ENCODE assay signal across 1 cellular context in the genomic region with DNA sequence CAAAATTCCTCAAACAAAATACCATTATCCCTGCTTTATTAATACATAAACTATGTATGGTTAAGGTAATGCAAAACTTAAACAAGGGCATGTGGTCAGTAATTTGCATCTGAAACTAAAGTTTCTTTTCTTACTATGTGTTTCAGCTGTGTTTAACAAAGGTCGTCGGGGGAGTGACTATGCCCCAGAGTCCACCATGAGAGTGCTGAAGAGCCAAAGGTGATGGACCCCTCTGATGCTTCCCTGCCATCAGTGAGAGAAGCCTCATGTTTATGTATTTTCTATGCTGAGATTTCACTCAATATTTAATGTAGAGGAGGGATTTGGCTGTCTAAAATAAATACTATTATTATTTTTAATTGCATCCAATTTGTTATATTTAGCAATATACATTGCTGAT.
A peak's percentile ranks its signal among the peaks of the same experiment; 100 is the strongest.
TF ChIP-seq lines count a peak whose summit lies in the region.

No MANE protein-coding gene starts in this region.

TF ChIP-seq in GM23338, 12 proteins besides CTCF, POLR2A, EP300 and RAD21:
- TF ChIP-seq, protein P1, sequence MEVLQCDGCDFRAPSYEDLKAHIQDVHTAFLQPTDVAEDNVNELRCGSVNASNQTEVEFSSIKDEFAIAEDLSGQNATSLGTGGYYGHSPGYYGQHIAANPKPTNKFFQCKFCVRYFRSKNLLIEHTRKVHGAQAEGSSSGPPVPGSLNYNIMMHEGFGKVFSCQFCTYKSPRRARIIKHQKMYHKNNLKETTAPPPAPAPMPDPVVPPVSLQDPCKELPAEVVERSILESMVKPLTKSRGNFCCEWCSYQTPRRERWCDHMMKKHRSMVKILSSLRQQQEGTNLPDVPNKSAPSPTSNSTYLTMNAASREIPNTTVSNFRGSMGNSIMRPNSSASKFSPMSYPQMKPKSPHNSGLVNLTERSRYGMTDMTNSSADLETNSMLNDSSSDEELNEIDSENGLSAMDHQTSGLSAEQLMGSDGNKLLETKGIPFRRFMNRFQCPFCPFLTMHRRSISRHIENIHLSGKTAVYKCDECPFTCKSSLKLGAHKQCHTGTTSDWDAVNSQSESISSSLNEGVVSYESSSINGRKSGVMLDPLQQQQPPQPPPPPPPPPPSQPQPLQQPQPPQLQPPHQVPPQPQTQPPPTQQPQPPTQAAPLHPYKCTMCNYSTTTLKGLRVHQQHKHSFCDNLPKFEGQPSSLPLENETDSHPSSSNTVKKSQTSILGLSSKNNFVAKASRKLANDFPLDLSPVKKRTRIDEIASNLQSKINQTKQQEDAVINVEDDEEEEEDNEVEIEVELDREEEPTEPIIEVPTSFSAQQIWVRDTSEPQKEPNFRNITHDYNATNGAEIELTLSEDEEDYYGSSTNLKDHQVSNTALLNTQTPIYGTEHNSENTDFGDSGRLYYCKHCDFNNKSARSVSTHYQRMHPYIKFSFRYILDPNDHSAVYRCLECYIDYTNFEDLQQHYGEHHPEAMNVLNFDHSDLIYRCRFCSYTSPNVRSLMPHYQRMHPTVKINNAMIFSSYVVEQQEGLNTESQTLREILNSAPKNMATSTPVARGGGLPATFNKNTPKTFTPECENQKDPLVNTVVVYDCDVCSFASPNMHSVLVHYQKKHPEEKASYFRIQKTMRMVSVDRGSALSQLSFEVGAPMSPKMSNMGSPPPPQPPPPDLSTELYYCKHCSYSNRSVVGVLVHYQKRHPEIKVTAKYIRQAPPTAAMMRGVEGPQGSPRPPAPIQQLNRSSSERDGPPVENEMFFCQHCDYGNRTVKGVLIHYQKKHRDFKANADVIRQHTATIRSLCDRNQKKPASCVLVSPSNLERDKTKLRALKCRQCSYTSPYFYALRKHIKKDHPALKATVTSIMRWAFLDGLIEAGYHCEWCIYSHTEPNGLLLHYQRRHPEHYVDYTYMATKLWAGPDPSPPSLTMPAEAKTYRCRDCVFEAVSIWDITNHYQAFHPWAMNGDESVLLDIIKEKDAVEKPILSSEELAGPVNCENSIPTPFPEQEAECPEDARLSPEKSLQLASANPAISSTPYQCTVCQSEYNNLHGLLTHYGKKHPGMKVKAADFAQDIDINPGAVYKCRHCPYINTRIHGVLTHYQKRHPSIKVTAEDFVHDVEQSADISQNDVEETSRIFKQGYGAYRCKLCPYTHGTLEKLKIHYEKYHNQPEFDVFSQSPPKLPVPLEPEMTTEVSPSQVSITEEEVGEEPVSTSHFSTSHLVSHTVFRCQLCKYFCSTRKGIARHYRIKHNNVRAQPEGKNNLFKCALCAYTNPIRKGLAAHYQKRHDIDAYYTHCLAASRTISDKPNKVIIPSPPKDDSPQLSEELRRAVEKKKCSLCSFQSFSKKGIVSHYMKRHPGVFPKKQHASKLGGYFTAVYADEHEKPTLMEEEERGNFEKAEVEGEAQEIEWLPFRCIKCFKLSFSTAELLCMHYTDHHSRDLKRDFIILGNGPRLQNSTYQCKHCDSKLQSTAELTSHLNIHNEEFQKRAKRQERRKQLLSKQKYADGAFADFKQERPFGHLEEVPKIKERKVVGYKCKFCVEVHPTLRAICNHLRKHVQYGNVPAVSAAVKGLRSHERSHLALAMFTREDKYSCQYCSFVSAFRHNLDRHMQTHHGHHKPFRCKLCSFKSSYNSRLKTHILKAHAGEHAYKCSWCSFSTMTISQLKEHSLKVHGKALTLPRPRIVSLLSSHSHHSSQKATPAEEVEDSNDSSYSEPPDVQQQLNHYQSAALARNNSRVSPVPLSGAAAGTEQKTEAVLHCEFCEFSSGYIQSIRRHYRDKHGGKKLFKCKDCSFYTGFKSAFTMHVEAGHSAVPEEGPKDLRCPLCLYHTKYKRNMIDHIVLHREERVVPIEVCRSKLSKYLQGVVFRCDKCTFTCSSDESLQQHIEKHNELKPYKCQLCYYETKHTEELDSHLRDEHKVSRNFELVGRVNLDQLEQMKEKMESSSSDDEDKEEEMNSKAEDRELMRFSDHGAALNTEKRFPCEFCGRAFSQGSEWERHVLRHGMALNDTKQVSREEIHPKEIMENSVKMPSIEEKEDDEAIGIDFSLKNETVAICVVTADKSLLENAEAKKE (CRISPR knock-in tag; IDR thresholded peaks at IDR 0.05) = 0 out of 2 replicates have a peak, but pooled peaks have one; percentile 63
- TF ChIP-seq JUNB (IDR thresholded peaks at IDR 0.05; ENCODE audit: unreplicated experiment) = no peak
